15 cellular contexts compared by ENCODE assay signal in genomic region chr6:17289491-17290106, GRCh38. TPM values are rescaled to one million over a fixed set of nuclear protein-coding genes. Genes with fewer than 3 reads are reported as not detected.
DNase-seq lines count a peak whose midpoint lies in the region; ATAC-seq, FAIRE-seq and TF ChIP-seq lines count a peak whose summit lies in the region.
"Had no signal": no experiment of that assay in that cellular context is flagged by ENCODE, and none has a peak within 500 bp of the region (broad histone marks: within the 10 kb centered on the region; RNA-seq: fewer than 3 reads in every experiment).

No MANE protein-coding gene starts in this region.

- intact Hi-C loops in Right ventricle myocardium inferior (cut with DNase I) = loop anchor here (5.0 kb wide), 3 partner anchors 103 to 293 kb away; partner anchors contain the start of gene CAP2
- intact Hi-C loops in cardiac septum (cut with DNase I) = loop anchor here (5.0 kb wide), 3 partner anchors 103 to 293 kb away; partner anchors contain the start of gene CAP2
- intact Hi-C loops in kidney (cut with DNase I) = no loop called here
- intact Hi-C loops in activated naive CD4-positive, alpha-beta T cell treated with anti-CD3 and anti-CD28 coated beads for 36 hours (cut with micrococcal nuclease) = no loop called here

- peak overlapping the region; percentile 96 to 97 for H3K27ac ChIP-seq in right atrium auricular region
- peak overlapping the region in 1 of 2 donors; percentile 45 for H3K27ac ChIP-seq in kidney (ENCODE audit: low read depth in 2 of 2, low read length in 2 of 2)

- no peak overlapping the region for H3K4me3 Mint-ChIP-seq in activated naive CD4-positive, alpha-beta T cell treated with anti-CD3 and anti-CD28 coated beads for 36 hours
- H3K4me3 Mint-ChIP-seq: effector memory CD8-positive, alpha-beta T cell; stimulated activated naive CD8-positive, alpha-beta T cell treated with anti-CD3 and anti-CD28 coated beads, Interleukin-15, amount 100 ng/mL, for 72 hours had no signal

- peaks cover 29% of the 10 kb centered on the region for H3K27me3 Mint-ChIP-seq in activated naive CD4-positive, alpha-beta T cell treated with anti-CD3 and anti-CD28 coated beads for 36 hours (ENCODE audit: low read depth)

- TF ChIP-seq CTCF in right atrium auricular region (IDR thresholded peaks at IDR 0.05) = no peak
- no peak for TF ChIP-seq CTCF in kidney (IDR thresholded peaks at IDR 0.05; ENCODE audit: borderline replicate concordance, extremely low read depth, insufficient read depth)

- H3K9me3 Mint-ChIP-seq in activated naive CD4-positive, alpha-beta T cell treated with anti-CD3 and anti-CD28 coated beads for 36 hours = no peaks in the 10 kb centered on the region
- H3K9me3 Mint-ChIP-seq: effector memory CD8-positive, alpha-beta T cell; stimulated activated naive CD8-positive, alpha-beta T cell treated with anti-CD3 and anti-CD28 coated beads, Interleukin-15, amount 100 ng/mL, for 72 hours had no signal

- H3K4me1 Mint-ChIP-seq in activated naive CD4-positive, alpha-beta T cell treated with anti-CD3 and anti-CD28 coated beads for 36 hours (ENCODE audit: low read depth) = no peaks in the 10 kb centered on the region
- H3K4me1 Mint-ChIP-seq: stimulated activated naive CD8-positive, alpha-beta T cell treated with anti-CD3 and anti-CD28 coated beads, Interleukin-15, amount 100 ng/mL, for 72 hours had no signal

- no peak overlapping the region for H3K9ac ChIP-seq in kidney (ENCODE audit: low read length in 2 of 2)

- no peaks in the 10 kb centered on the region for H3K36me3 Mint-ChIP-seq in activated naive CD4-positive, alpha-beta T cell treated with anti-CD3 and anti-CD28 coated beads for 36 hours (ENCODE audit: low read depth)

- H3K4me1 ChIP-seq in right atrium auricular region (no peaks in the 10 kb centered on the region), kidney (ENCODE audit: control insufficient read depth in 1 of 2, insufficient read depth in 1 of 2, low read depth in 1 of 2, low read length in 2 of 2) (no peaks in the 10 kb centered on the region)

- H3K4me3 ChIP-seq in right atrium auricular region = peak overlapping the region; percentile 29
- H3K4me3 ChIP-seq in kidney (ENCODE audit: low read length in 2 of 2) = no peak overlapping the region
- H3K4me3 ChIP-seq: MG63 had no signal

- no peak overlapping the region for H3K27ac Mint-ChIP-seq in activated naive CD4-positive, alpha-beta T cell treated with anti-CD3 and anti-CD28 coated beads for 36 hours
- H3K27ac Mint-ChIP-seq: effector memory CD8-positive, alpha-beta T cell; stimulated activated naive CD8-positive, alpha-beta T cell treated with anti-CD3 and anti-CD28 coated beads, Interleukin-15, amount 100 ng/mL, for 72 hours had no signal

- peak; percentile 93 for ATAC-seq in Right ventricle myocardium inferior
- ATAC-seq: effector memory CD8-positive, alpha-beta T cell; stimulated activated naive CD8-positive, alpha-beta T cell treated with anti-CD3 and anti-CD28 coated beads, Interleukin-15, amount 100 ng/mL, for 72 hours had no signal

- H3K36me3 ChIP-seq in right atrium auricular region (peaks cover 52% of the 10 kb centered on the region), kidney (ENCODE audit: control insufficient read depth in 1 of 2, insufficient read depth in 2 of 2, low read length in 2 of 2) (no peaks in the 10 kb centered on the region)
- H3K36me3 ChIP-seq: MG63 had no signal

- H3K27me3 ChIP-seq in right atrium auricular region = no peaks in the 10 kb centered on the region
- H3K27me3 ChIP-seq: MG63 had no signal

- DNase-seq in Right ventricle myocardium inferior (ENCODE audit: missing footprints) = peak; percentile 79
- no peak for DNase-seq in cardiac septum (ENCODE audit: low spot score)
- peak; percentile 84 for DNase-seq in right atrium auricular region (ENCODE audit: low spot score)
- peak; percentile 35 for DNase-seq in renal cortical epithelial cell (ENCODE audit: low read depth)
- no peak for DNase-seq in kidney
- DNase-seq in NOMO-1 treated with DMSO at 0.1 percent for 48 hours (lab: John Stamatoyannopoulos, UW; ENCODE audit: unreplicated experiment) = no peak
- DNase-seq in activated naive CD4-positive, alpha-beta T cell treated with anti-CD3 and anti-CD28 coated beads for 36 hours = no peak
- DNase-seq in NCI-H526 treated with DMSO at 0.1 percent for 48 hours (lab: John Stamatoyannopoulos, UW) = no peak
- DNase-seq: activated T-cell treated with anti-CD3 and anti-CD28 coated beads, Interleukin-2, amount 50 U/mL, for 48 hours; effector memory CD8-positive, alpha-beta T cell; MG63; NCI-H345; stimulated activated naive CD8-positive, alpha-beta T cell treated with anti-CD3 and anti-CD28 coated beads, Interleukin-15, amount 100 ng/mL, for 72 hours had no signal

- FAIRE-seq in kidney (lab: Jason Lieb, UNC) = no peak
- FAIRE-seq: A204.1, astrocyte had no signal

- H3K9me3 ChIP-seq in right atrium auricular region = no peaks in the 10 kb centered on the region
- H3K9me3 ChIP-seq in kidney (ENCODE audit: control insufficient read depth in 1 of 2, low read length in 2 of 2) = no peaks in the 10 kb centered on the region
- H3K9me3 ChIP-seq: MG63 had no signal

- CTCF ChIA-PET in activated naive CD4-positive, alpha-beta T cell treated with anti-CD3 and anti-CD28 coated beads for 36 hours (lab: Charles Lee) = no interaction called here

RNA-seq across cellular contexts. Expression of gene RBM24, which starts 8.4 kb away (rescaled TPM):
- total RNA-seq in Right ventricle myocardium inferior (181 TPM), cardiac septum (221 TPM), right atrium auricular region (100 to 1,000 TPM; 133 to 194 TPM), renal cortical epithelial cell (2.4 and 3.1 TPM in 2 replicates), kidney (1.5 TPM)
- 0.47 TPM for polyA plus RNA-seq in kidney (ENCODE audit: insufficient read depth, low read depth, low replicate concordance)
- not detected for total RNA-seq in activated naive CD4-positive, alpha-beta T cell treated with anti-CD3 and anti-CD28 coated beads for 36 hours

Comparison
In these comparisons a context has a peak if more than half of its experiments do, and no peak if none do; other contexts are left out.
1. DNase-seq: peak in Right ventricle myocardium inferior (single experiment), right atrium auricular region (single experiment) and renal cortical epithelial cell (single experiment); none in cardiac septum (single experiment), kidney (single experiment), NOMO-1 treated with DMSO at 0.1 percent for 48 hours (single experiment), activated naive CD4-positive, alpha-beta T cell treated with anti-CD3 and anti-CD28 coated beads for 36 hours (single experiment) and NCI-H526 treated with DMSO at 0.1 percent for 48 hours (single experiment).
2. H3K4me3 ChIP-seq: peak in right atrium auricular region (2 of 2); none in kidney (0 of 2).
3. RNA of gene RBM24, which starts 8.4 kb away (total RNA-seq): 221 TPM in cardiac septum (single experiment), 133 to 194 TPM in right atrium auricular region and 181 TPM in Right ventricle myocardium inferior (single experiment); 2.4 to 3.1 TPM in renal cortical epithelial cell, 1.5 TPM in kidney (single experiment) and not detected in activated naive CD4-positive, alpha-beta T cell treated with anti-CD3 and anti-CD28 coated beads for 36 hours; every median in the first group is over 10 times any median in the second.
4. intact Hi-C loops: an anchor here in Right ventricle myocardium inferior (5.0 kb wide) and cardiac septum (5.0 kb wide); none called in kidney and activated naive CD4-positive, alpha-beta T cell treated with anti-CD3 and anti-CD28 coated beads for 36 hours.